ENCODE assay signal across 10 cellular contexts in the genomic region with DNA sequence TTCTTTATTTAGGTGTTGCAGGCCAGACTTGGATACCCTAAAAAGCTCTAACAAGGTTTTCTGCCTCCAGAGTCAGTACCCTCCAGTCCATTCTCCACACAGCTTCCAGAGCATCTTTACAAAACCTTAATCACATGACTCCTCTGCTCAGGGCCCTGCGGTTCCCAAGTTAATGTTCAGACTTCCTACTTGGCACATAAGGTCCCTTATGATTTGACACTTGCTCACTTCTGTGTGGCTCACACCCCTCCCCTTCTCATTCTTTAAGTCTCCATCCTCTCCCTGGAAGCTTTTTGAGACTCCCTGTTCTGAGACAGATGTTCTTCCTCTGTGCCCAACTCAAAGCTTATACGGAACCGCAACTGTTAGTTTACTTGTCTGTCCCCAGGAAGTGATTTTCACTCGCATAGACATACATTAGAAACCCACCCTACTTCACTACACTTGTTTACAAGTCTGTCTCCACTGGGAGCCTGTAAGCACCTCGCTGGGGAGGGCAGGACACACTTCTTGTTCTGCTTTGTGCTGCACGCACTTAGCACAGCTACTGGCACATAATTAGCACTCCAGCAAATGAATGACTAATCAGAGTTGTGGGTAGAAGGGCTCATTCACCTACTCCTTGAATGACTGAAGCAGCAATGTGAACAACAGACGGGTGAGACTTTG.
DNase-seq lines count a peak whose midpoint lies in the region; ATAC-seq lines count a peak whose summit lies in the region.
"Had no signal": no experiment of that assay in that cellular context is flagged by ENCODE, and none has a peak within 500 bp of the region (broad histone marks: within the 10 kb centered on the region; RNA-seq: fewer than 3 reads in every experiment).

No MANE protein-coding gene starts in this region.

- H3K4me1 Mint-ChIP-seq in activated T-cell treated with anti-CD3 and anti-CD28 coated beads, Interleukin-2, amount 50 U/mL, for 24 hours (ENCODE audit: low read depth), result peaks cover 14% of the 10 kb centered on the region
- no peaks in the 10 kb centered on the region for H3K4me1 Mint-ChIP-seq in stimulated activated effector memory CD8-positive, alpha-beta T cell treated with anti-CD3 and anti-CD28 coated beads, Interleukin-12 subunit alpha, Interleukin-12 subunit beta, amount 100 ng/mL, for 72 hours

- peak; percentile 65 for ATAC-seq in HG02870 (IDR thresholded peaks at IDR 0.05; ENCODE audit: unreplicated experiment)
- peak; percentile 79 for ATAC-seq in stimulated activated effector memory CD8-positive, alpha-beta T cell treated with anti-CD3 and anti-CD28 coated beads, Interleukin-12 subunit alpha, Interleukin-12 subunit beta, amount 100 ng/mL, for 72 hours

- H3K36me3 Mint-ChIP-seq in activated T-cell treated with anti-CD3 and anti-CD28 coated beads, Interleukin-2, amount 50 U/mL, for 24 hours (ENCODE audit: low read depth), result no peaks in the 10 kb centered on the region
- H3K36me3 Mint-ChIP-seq in stimulated activated effector memory CD8-positive, alpha-beta T cell treated with anti-CD3 and anti-CD28 coated beads, Interleukin-12 subunit alpha, Interleukin-12 subunit beta, amount 100 ng/mL, for 72 hours, result no peaks in the 10 kb centered on the region

- H3K9me3 Mint-ChIP-seq in activated T-cell treated with anti-CD3 and anti-CD28 coated beads, Interleukin-2, amount 50 U/mL, for 24 hours, result peaks cover 4% of the 10 kb centered on the region
- no peaks in the 10 kb centered on the region for H3K9me3 Mint-ChIP-seq in stimulated activated effector memory CD8-positive, alpha-beta T cell treated with anti-CD3 and anti-CD28 coated beads, Interleukin-12 subunit alpha, Interleukin-12 subunit beta, amount 100 ng/mL, for 72 hours

- peak overlapping the region; percentile 81 for H3K27ac Mint-ChIP-seq in activated T-cell treated with anti-CD3 and anti-CD28 coated beads, Interleukin-2, amount 50 U/mL, for 24 hours
- H3K27ac Mint-ChIP-seq in stimulated activated effector memory CD8-positive, alpha-beta T cell treated with anti-CD3 and anti-CD28 coated beads, Interleukin-12 subunit alpha, Interleukin-12 subunit beta, amount 100 ng/mL, for 72 hours, result no peak overlapping the region

- no peak for DNase-seq in activated T-cell treated with anti-CD3 and anti-CD28 coated beads, Interleukin-2, amount 50 U/mL, for 24 hours
- no peak for DNase-seq in activated T-cell treated with anti-CD3 and anti-CD28 coated beads for 4 hours
- peak; percentile 19 to 23 for DNase-seq in NOMO-1 (lab: John Stamatoyannopoulos, UW; ENCODE audit: unreplicated experiment in 2 of 2)
- no peak for DNase-seq in stimulated activated effector memory CD8-positive, alpha-beta T cell treated with anti-CD3 and anti-CD28 coated beads, Interleukin-12 subunit alpha, Interleukin-12 subunit beta, amount 100 ng/mL, for 72 hours (ENCODE audit: low spot score in 2 of 2)
- DNase-seq in NCI-H510A treated with DMSO at 0.1 percent for 48 hours (lab: John Stamatoyannopoulos, UW), result no peak
- DNase-seq in germinal center (ENCODE audit: low spot score), result no peak
- DNase-seq in SKM-1 (lab: John Stamatoyannopoulos, UW; ENCODE audit: unreplicated experiment), result no peak
- DNase-seq: NCI-H1930, substantia nigra had no signal

- peaks cover 34% of the 10 kb centered on the region for H3K27me3 Mint-ChIP-seq in activated T-cell treated with anti-CD3 and anti-CD28 coated beads, Interleukin-2, amount 50 U/mL, for 24 hours

- H3K4me3 Mint-ChIP-seq in activated T-cell treated with anti-CD3 and anti-CD28 coated beads, Interleukin-2, amount 50 U/mL, for 24 hours, result peak overlapping the region; percentile 28
- H3K4me3 Mint-ChIP-seq in stimulated activated effector memory CD8-positive, alpha-beta T cell treated with anti-CD3 and anti-CD28 coated beads, Interleukin-12 subunit alpha, Interleukin-12 subunit beta, amount 100 ng/mL, for 72 hours, result no peak overlapping the region

Comparison
In these comparisons a context has a peak if more than half of its experiments do, and no peak if none do; other contexts are left out.
1. DNase-seq: peak in NOMO-1 (2 of 2); none in activated T-cell treated with anti-CD3 and anti-CD28 coated beads, Interleukin-2, amount 50 U/mL, for 24 hours (single experiment), activated T-cell treated with anti-CD3 and anti-CD28 coated beads for 4 hours (single experiment), stimulated activated effector memory CD8-positive, alpha-beta T cell treated with anti-CD3 and anti-CD28 coated beads, Interleukin-12 subunit alpha, Interleukin-12 subunit beta, amount 100 ng/mL, for 72 hours (0 of 2), NCI-H510A treated with DMSO at 0.1 percent for 48 hours (single experiment), germinal center (single experiment) and SKM-1 (single experiment).